In the genomic region with DNA sequence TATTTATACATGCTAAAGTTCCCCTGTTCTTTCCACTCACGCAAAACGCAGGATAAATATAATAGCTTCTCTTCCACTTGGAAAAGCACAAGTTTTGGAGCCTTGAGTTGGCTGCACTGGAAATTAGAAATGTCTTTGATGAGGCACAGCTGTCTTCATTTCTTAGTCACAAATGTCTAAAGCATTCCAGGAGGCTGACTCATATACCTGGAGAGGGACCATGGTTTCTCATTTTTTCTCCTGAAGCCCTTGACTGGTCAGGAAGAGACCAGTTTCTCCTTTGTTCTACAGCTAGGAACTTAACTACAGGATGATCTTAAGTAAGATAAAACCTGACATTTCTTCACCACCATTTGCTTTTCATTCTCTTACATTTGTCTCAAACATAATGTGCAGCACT, we compare ENCODE assay signal across 16 cellular contexts. TPM values are rescaled to one million over a fixed set of nuclear protein-coding genes. Genes with fewer than 3 reads are reported as not detected.
DNase-seq lines count a peak whose midpoint lies in the region; ATAC-seq and TF ChIP-seq lines count a peak whose summit lies in the region.
"Had no signal": no experiment of that assay in that cellular context is flagged by ENCODE, and none has a peak within 500 bp of the region (broad histone marks: within the 10 kb centered on the region; RNA-seq: fewer than 3 reads in every experiment).

No MANE protein-coding gene starts in this region.

- no peak overlapping the region for H3K4me3 ChIP-seq in left lung
- H3K4me3 ChIP-seq: esophagus muscularis mucosa had no signal

- no peak overlapping the region for H3K27ac ChIP-seq in left lung
- H3K27ac ChIP-seq: esophagus muscularis mucosa had no signal

- intact Hi-C loops in left lung (cut with DNase I) = no loop called here

- H3K9me3 ChIP-seq in left lung = no peaks in the 10 kb centered on the region
- H3K9me3 ChIP-seq: esophagus muscularis mucosa had no signal

- TF ChIP-seq CTCF in left lung (IDR thresholded peaks at IDR 0.05) = no peak

- ATAC-seq in left lung (peak; percentile 40), HG03460 (IDR thresholded peaks at IDR 0.05; ENCODE audit: unreplicated experiment) (no peak)
- ATAC-seq: T-cell had no signal

- peaks cover 0 to 24% of the 10 kb centered on the region in 2 donors for H3K36me3 ChIP-seq in left lung

- H3K27me3 ChIP-seq in left lung = peaks cover 0 to 8% of the 10 kb centered on the region in 2 donors
- H3K27me3 ChIP-seq: esophagus muscularis mucosa had no signal

- DNase-seq in GM03348 (ENCODE audit: low spot score) (peak; percentile 66), NCI-H226 (peak; percentile 11), dermis blood vessel endothelial cell (peak; percentile 41), left lung (no peak), mucosa of gallbladder (ENCODE audit: low spot score) (no peak), putamen (ENCODE audit: low spot score) (no peak), NCI-H524 treated with DMSO at 0.1 percent for 48 hours (lab: John Stamatoyannopoulos, UW) (no peak)
- DNase-seq: activated CD4-positive, alpha-beta T cell treated with anti-CD3 and anti-CD28 coated beads, Interleukin-2, amount 50 U/mL, for 4 hours; CD8-positive, alpha-beta memory T cell; central memory CD4-positive, alpha-beta T cell; NCI-H187; NK-92 treated with Interleukin-12 subunit alpha and Interleukin-12 subunit beta, amount 100 ng/mL, for 24 hours; small intestine; T-cell had no signal

- H3K4me1 ChIP-seq in left lung = no peaks in the 10 kb centered on the region
- H3K4me1 ChIP-seq: esophagus muscularis mucosa had no signal

RNA-seq across cellular contexts. Expression of a gene that starts 16.2 kb away (rescaled TPM):
- 7.0 and 8.5 TPM in 2 replicates for total RNA-seq in dermis blood vessel endothelial cell
- 10 to 100 TPM; 11.2 to 16.3 TPM for total RNA-seq in left lung
- total RNA-seq in mucosa of gallbladder = 17.0 TPM

Comparison
In these comparisons a context has a peak if more than half of its experiments do, and no peak if none do; other contexts are left out.
1. DNase-seq: peak in GM03348 (single experiment), NCI-H226 (single experiment) and dermis blood vessel endothelial cell (single experiment); none in left lung (0 of 2), mucosa of gallbladder (single experiment), putamen (single experiment) and NCI-H524 treated with DMSO at 0.1 percent for 48 hours (single experiment).